Comparison of ENCODE assay signal across 13 cellular contexts in genomic region chr5:176486189-176486757, GRCh38.
"Had no signal": no experiment of that assay in that cellular context is flagged by ENCODE, and none has a peak within 500 bp of the region (broad histone marks: within the 10 kb centered on the region; RNA-seq: fewer than 3 reads in every experiment).

No MANE protein-coding gene starts in this region.

- H3K4me3 ChIP-seq: gastrocnemius medialis, prostate gland, spleen, upper lobe of left lung had no signal

- H3K27ac Mint-ChIP-seq: activated naive CD4-positive, alpha-beta T cell treated with anti-CD3 and anti-CD28 coated beads for 36 hours had no signal

- ATAC-seq: activated CD8-positive, alpha-beta T cell treated with anti-CD3 and anti-CD28 coated beads, Interleukin-2, amount 10 ng/mL, durations not matched to agents 7 days and 5 days; gastrocnemius medialis; left ventricle myocardium superior; sciatic nerve had no signal

- DNase-seq: activated CD4-positive, CD25-positive, alpha-beta regulatory T cell treated with anti-CD3 and anti-CD28 coated beads, Interleukin-2, amount 50 U/mL, for 72 hours; activated CD8-positive, alpha-beta memory T cell treated with anti-CD3 and anti-CD28 coated beads, Interleukin-2, amount 50 U/mL, for 48 hours; activated CD8-positive, alpha-beta T cell treated with anti-CD3 and anti-CD28 coated beads, Interleukin-2, amount 10 ng/mL, durations not matched to agents 7 days and 5 days; activated naive CD4-positive, alpha-beta T cell treated with anti-CD3 and anti-CD28 coated beads for 36 hours; effector CD4-positive, alpha-beta T cell; gastrocnemius medialis; left ventricle myocardium superior; naive B cell; spleen; stimulated activated naive CD4-positive, alpha-beta T cell treated with Interleukin-2 at 50 U/mL for 16 hours; upper lobe of left lung had no signal

- H3K27me3 Mint-ChIP-seq: naive B cell had no signal

- H3K36me3 ChIP-seq: prostate gland had no signal

- H3K4me1 ChIP-seq: gastrocnemius medialis, prostate gland had no signal

- H3K9me3 ChIP-seq: gastrocnemius medialis, prostate gland, spleen, upper lobe of left lung had no signal

- H3K4me3 Mint-ChIP-seq: activated CD8-positive, alpha-beta T cell treated with anti-CD3 and anti-CD28 coated beads, Interleukin-2, amount 10 ng/mL, durations not matched to agents 7 days and 5 days; activated naive CD4-positive, alpha-beta T cell treated with anti-CD3 and anti-CD28 coated beads for 36 hours; naive B cell had no signal

- H3K9me3 Mint-ChIP-seq: activated naive CD4-positive, alpha-beta T cell treated with anti-CD3 and anti-CD28 coated beads for 36 hours; naive B cell had no signal

- H3K27ac ChIP-seq: gastrocnemius medialis, prostate gland, spleen had no signal

- H3K27me3 ChIP-seq: gastrocnemius medialis, spleen, upper lobe of left lung had no signal
